ENCODE assay signal across 14 cellular contexts in genomic region chr18:7575465-7576026, GRCh38. TPM values are rescaled to one million over a fixed set of nuclear protein-coding genes. Genes with fewer than 3 reads are reported as not detected.
DNase-seq lines count a peak whose midpoint lies in the region; ATAC-seq and TF ChIP-seq lines count a peak whose summit lies in the region.
"Had no signal": no experiment of that assay in that cellular context is flagged by ENCODE, and none has a peak within 500 bp of the region (broad histone marks: within the 10 kb centered on the region; RNA-seq: fewer than 3 reads in every experiment).

No MANE protein-coding gene starts in this region.

- H2AFZ ChIP-seq in GM23338 = no peak overlapping the region
- H2AFZ ChIP-seq in hepatocyte = no peak overlapping the region

- H3K27me3 ChIP-seq in GM23338 (ENCODE audit: insufficient read depth) = peaks cover 4% of the 10 kb centered on the region; the same call in 1 of the 2 replicates
- H3K27me3 ChIP-seq in hepatocyte = no peaks in the 10 kb centered on the region

- DNase-seq in GM23338 (ENCODE audit: low spot score) (no peak), fibroblast of peridontal ligament (ENCODE audit: extremely low read depth) (peak; percentile 71), renal cortical epithelial cell (ENCODE audit: low read depth) (peak; percentile 39), hepatocyte (ENCODE audit: low spot score) (no peak), medulla oblongata (ENCODE audit: extremely low spot score) (no peak), NCI-H2227 (lab: John Stamatoyannopoulos, UW; ENCODE audit: unreplicated experiment) (no peak)
- no peak for DNase-seq in effector CD4-positive, alpha-beta T cell
- DNase-seq: activated CD4-positive, alpha-beta T cell treated with anti-CD3 and anti-CD28 coated beads for 48 hours; activated T-cell treated with anti-CD3 and anti-CD28 coated beads, Interleukin-2, amount 50 U/mL, for 4 hours; CD4-positive, alpha-beta T cell; NCI-H2107 had no signal

- peak overlapping the region; percentile 56; the same call in 1 of the 2 replicates for H3K27ac Mint-ChIP-seq in GM23338
- no peak overlapping the region for H3K27ac Mint-ChIP-seq in activated T-helper 17 cell treated with anti-CD3 and anti-CD28 coated beads, Interleukin-2, amount 50 U/mL, for 72 hours
- H3K27ac Mint-ChIP-seq: CD4-positive, alpha-beta T cell had no signal

- H3K4me2 ChIP-seq in GM23338 = no peak overlapping the region
- H3K4me2 ChIP-seq in hepatocyte = no peak overlapping the region

- H3K9me3 Mint-ChIP-seq in GM23338 = no peaks in the 10 kb centered on the region
- no peaks in the 10 kb centered on the region for H3K9me3 Mint-ChIP-seq in activated T-helper 17 cell treated with anti-CD3 and anti-CD28 coated beads, Interleukin-2, amount 50 U/mL, for 72 hours
- H3K9me3 Mint-ChIP-seq: activated T-cell treated with anti-CD3 and anti-CD28 coated beads, Interleukin-2, amount 50 U/mL, for 4 hours; CD4-positive, alpha-beta T cell had no signal

- TF ChIP-seq CTCF in GM23338 (conservative IDR thresholded peaks at IDR 0.05; ENCODE audit: low read depth in 2 of 2) = no peak
- TF ChIP-seq CTCF in hepatocyte (IDR thresholded peaks at IDR 0.05; ENCODE audit: poor library complexity) = no peak

- H3K9me3 ChIP-seq in hepatocyte (ENCODE audit: low read depth) = no peaks in the 10 kb centered on the region
- H3K9me3 ChIP-seq: thoracic aorta had no signal

- H3K4me3 Mint-ChIP-seq in GM23338 = no peak overlapping the region
- no peak overlapping the region for H3K4me3 Mint-ChIP-seq in activated T-helper 17 cell treated with anti-CD3 and anti-CD28 coated beads, Interleukin-2, amount 50 U/mL, for 72 hours
- H3K4me3 Mint-ChIP-seq: activated T-cell treated with anti-CD3 and anti-CD28 coated beads, Interleukin-2, amount 50 U/mL, for 4 hours; CD4-positive, alpha-beta T cell had no signal

- no peaks in the 10 kb centered on the region for H3K36me3 Mint-ChIP-seq in GM23338 (ENCODE audit: low read depth)
- H3K36me3 Mint-ChIP-seq in activated T-helper 17 cell treated with anti-CD3 and anti-CD28 coated beads, Interleukin-2, amount 50 U/mL, for 72 hours (ENCODE audit: low read depth) = no peaks in the 10 kb centered on the region

- H3K9me2 ChIP-seq in GM23338 (ENCODE audit: insufficient read depth) (no peaks in the 10 kb centered on the region), hepatocyte (replicated peaks; ENCODE audit: insufficient read depth) (no peaks in the 10 kb centered on the region)

- no peaks in the 10 kb centered on the region for H4K20me1 ChIP-seq in GM23338 (replicated peaks; ENCODE audit: insufficient read depth)
- H4K20me1 ChIP-seq in hepatocyte (ENCODE audit: insufficient read depth, poor library complexity, severe bottlenecking) = no peaks in the 10 kb centered on the region

- no peaks in the 10 kb centered on the region for H3K36me3 ChIP-seq in GM23338 (ENCODE audit: insufficient read depth)
- no peaks in the 10 kb centered on the region for H3K36me3 ChIP-seq in hepatocyte (replicated peaks; ENCODE audit: insufficient read depth, low read depth)
- H3K36me3 ChIP-seq: thoracic aorta had no signal

- no peaks in the 10 kb centered on the region for H3F3A ChIP-seq in GM23338 (replicated peaks; ENCODE audit: low read depth)

- peaks cover 22% of the 10 kb centered on the region for H3K4me1 ChIP-seq in GM23338 (ENCODE audit: insufficient read depth)
- peaks cover 6% of the 10 kb centered on the region for H3K4me1 ChIP-seq in hepatocyte (ENCODE audit: insufficient read depth)

- 88% methylated on average over 2 of the region's 2 CpGs for WGBS in hepatocyte (ENCODE audit: low lambda C conversion rate, missing lambda C conversion rate)

- peaks cover 30% of the 10 kb centered on the region for H3K4me1 Mint-ChIP-seq in GM23338
- peaks cover 7% of the 10 kb centered on the region for H3K4me1 Mint-ChIP-seq in activated T-helper 17 cell treated with anti-CD3 and anti-CD28 coated beads, Interleukin-2, amount 50 U/mL, for 72 hours

- H3K27ac ChIP-seq in GM23338 (ENCODE audit: low read depth) (no peak overlapping the region), hepatocyte (no peak overlapping the region)
- H3K27ac ChIP-seq: thoracic aorta had no signal

- ATAC-seq in GM23338 = no peak
- peak; percentile 59 for ATAC-seq in activated T-helper 17 cell treated with anti-CD3 and anti-CD28 coated beads, Interleukin-2, amount 50 U/mL, for 72 hours (replicated peaks)
- ATAC-seq: activated T-cell treated with anti-CD3 and anti-CD28 coated beads, Interleukin-2, amount 50 U/mL, for 4 hours; sciatic nerve had no signal

- H3K4me3 ChIP-seq in GM23338 (no peak overlapping the region), hepatocyte (no peak overlapping the region)
- H3K4me3 ChIP-seq: thoracic aorta had no signal

- peaks cover 2% of the 10 kb centered on the region for H3K27me3 Mint-ChIP-seq in GM23338 (ENCODE audit: insufficient read depth, low read depth, poor library complexity)
- peaks cover 5% of the 10 kb centered on the region for H3K27me3 Mint-ChIP-seq in activated T-helper 17 cell treated with anti-CD3 and anti-CD28 coated beads, Interleukin-2, amount 50 U/mL, for 72 hours

- H3K79me2 ChIP-seq in GM23338 (replicated peaks; ENCODE audit: insufficient read depth) (peaks cover 7% of the 10 kb centered on the region; the same call in 1 of the 2 replicates), hepatocyte (peaks cover 81% of the 10 kb centered on the region)

TF ChIP-seq in GM23338, 12 proteins besides CTCF, POLR2A, EP300 and RAD21 (continues in another document):
- TF ChIP-seq, protein P1, sequence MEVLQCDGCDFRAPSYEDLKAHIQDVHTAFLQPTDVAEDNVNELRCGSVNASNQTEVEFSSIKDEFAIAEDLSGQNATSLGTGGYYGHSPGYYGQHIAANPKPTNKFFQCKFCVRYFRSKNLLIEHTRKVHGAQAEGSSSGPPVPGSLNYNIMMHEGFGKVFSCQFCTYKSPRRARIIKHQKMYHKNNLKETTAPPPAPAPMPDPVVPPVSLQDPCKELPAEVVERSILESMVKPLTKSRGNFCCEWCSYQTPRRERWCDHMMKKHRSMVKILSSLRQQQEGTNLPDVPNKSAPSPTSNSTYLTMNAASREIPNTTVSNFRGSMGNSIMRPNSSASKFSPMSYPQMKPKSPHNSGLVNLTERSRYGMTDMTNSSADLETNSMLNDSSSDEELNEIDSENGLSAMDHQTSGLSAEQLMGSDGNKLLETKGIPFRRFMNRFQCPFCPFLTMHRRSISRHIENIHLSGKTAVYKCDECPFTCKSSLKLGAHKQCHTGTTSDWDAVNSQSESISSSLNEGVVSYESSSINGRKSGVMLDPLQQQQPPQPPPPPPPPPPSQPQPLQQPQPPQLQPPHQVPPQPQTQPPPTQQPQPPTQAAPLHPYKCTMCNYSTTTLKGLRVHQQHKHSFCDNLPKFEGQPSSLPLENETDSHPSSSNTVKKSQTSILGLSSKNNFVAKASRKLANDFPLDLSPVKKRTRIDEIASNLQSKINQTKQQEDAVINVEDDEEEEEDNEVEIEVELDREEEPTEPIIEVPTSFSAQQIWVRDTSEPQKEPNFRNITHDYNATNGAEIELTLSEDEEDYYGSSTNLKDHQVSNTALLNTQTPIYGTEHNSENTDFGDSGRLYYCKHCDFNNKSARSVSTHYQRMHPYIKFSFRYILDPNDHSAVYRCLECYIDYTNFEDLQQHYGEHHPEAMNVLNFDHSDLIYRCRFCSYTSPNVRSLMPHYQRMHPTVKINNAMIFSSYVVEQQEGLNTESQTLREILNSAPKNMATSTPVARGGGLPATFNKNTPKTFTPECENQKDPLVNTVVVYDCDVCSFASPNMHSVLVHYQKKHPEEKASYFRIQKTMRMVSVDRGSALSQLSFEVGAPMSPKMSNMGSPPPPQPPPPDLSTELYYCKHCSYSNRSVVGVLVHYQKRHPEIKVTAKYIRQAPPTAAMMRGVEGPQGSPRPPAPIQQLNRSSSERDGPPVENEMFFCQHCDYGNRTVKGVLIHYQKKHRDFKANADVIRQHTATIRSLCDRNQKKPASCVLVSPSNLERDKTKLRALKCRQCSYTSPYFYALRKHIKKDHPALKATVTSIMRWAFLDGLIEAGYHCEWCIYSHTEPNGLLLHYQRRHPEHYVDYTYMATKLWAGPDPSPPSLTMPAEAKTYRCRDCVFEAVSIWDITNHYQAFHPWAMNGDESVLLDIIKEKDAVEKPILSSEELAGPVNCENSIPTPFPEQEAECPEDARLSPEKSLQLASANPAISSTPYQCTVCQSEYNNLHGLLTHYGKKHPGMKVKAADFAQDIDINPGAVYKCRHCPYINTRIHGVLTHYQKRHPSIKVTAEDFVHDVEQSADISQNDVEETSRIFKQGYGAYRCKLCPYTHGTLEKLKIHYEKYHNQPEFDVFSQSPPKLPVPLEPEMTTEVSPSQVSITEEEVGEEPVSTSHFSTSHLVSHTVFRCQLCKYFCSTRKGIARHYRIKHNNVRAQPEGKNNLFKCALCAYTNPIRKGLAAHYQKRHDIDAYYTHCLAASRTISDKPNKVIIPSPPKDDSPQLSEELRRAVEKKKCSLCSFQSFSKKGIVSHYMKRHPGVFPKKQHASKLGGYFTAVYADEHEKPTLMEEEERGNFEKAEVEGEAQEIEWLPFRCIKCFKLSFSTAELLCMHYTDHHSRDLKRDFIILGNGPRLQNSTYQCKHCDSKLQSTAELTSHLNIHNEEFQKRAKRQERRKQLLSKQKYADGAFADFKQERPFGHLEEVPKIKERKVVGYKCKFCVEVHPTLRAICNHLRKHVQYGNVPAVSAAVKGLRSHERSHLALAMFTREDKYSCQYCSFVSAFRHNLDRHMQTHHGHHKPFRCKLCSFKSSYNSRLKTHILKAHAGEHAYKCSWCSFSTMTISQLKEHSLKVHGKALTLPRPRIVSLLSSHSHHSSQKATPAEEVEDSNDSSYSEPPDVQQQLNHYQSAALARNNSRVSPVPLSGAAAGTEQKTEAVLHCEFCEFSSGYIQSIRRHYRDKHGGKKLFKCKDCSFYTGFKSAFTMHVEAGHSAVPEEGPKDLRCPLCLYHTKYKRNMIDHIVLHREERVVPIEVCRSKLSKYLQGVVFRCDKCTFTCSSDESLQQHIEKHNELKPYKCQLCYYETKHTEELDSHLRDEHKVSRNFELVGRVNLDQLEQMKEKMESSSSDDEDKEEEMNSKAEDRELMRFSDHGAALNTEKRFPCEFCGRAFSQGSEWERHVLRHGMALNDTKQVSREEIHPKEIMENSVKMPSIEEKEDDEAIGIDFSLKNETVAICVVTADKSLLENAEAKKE (CRISPR knock-in tag; IDR thresholded peaks at IDR 0.05) = no peak
- no peak for TF ChIP-seq EZH2 (IDR thresholded peaks at IDR 0.05; ENCODE audit: low read depth, unreplicated experiment)
- no peak for TF ChIP-seq NANOG (IDR thresholded peaks at IDR 0.05; ENCODE audit: borderline replicate concordance)
- TF ChIP-seq JUNB (IDR thresholded peaks at IDR 0.05; ENCODE audit: unreplicated experiment) = no peak
- no peak for TF ChIP-seq POLR2AphosphoS5 (IDR thresholded peaks at IDR 0.05; ENCODE audit: low read depth)
- no peak for TF ChIP-seq ZNF331 (CRISPR knock-in tag; IDR thresholded peaks at IDR 0.05; ENCODE audit: low read depth)
- no peak for TF ChIP-seq CREB1 (CRISPR knock-in tag; IDR thresholded peaks at IDR 0.05; ENCODE audit: low read depth)

RNA-seq across cellular contexts. Expression of gene PTPRM, which starts 8.4 kb away (rescaled TPM):
- 5.3 and 6.3 TPM in 2 replicates for total RNA-seq in GM23338 (2014; rRNA removed; shearing (Covaris generic))
- 1.6 and 4.3 TPM in 2 replicates for polyA plus RNA-seq in GM23338 (2016; fragmentation: Nextera tagmentation; extraction: Ambion mirVana)
- total RNA-seq in activated T-helper 17 cell treated with anti-CD3 and anti-CD28 coated beads, Interleukin-2, amount 50 U/mL, for 72 hours = 10 to 100 TPM in 1 of 2 donors, 1 to 10 TPM in 1; 7.5 to 24.5 TPM
- total RNA-seq in renal cortical epithelial cell = 103 and 263 TPM in 2 replicates
- 33.1 and 47.4 TPM in 2 replicates for total RNA-seq in hepatocyte
- 26.1 and 32.6 TPM in 2 replicates for polyA plus RNA-seq in hepatocyte

Comparison
In these comparisons a context has a peak if more than half of its experiments do, and no peak if none do; other contexts are left out.
1. DNase-seq: peak in fibroblast of peridontal ligament (single experiment) and renal cortical epithelial cell (single experiment); none in GM23338 (single experiment), hepatocyte (single experiment), medulla oblongata (single experiment), effector CD4-positive, alpha-beta T cell (single experiment) and NCI-H2227 (single experiment).